8 cellular contexts compared by ENCODE assay signal in the genomic region with DNA sequence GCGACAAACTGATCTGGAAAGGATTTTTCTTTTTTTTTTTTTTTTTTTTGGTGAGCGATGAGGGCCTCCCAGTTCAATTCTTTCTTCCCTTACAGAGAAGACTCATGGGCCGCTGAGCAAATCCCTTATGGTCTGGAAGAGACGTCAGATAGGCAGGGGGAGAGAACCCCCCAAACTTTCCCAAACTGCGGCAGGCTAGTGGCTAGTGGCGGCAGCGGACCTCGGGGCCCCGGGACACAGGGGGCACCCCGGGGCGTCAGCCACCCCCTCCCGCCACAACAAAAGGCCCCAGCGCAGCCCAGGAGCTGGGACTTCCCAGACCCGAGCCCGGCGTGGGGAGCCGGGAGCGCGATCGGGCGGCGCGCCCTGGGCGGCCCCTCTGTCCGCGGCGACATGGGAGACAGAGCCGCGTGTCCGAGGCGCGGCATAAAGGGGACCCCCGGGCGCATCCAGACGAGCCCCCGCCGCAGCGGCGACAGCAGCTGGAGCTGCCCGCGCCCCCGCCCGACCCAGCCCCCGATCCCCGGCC. TPM values are rescaled to one million over a fixed set of nuclear protein-coding genes. Genes with fewer than 3 reads are reported as not detected.
DNase-seq lines count a peak whose midpoint lies in the region; ATAC-seq and TF ChIP-seq lines count a peak whose summit lies in the region.

No MANE protein-coding gene starts in this region.

- H3K4me3 ChIP-seq in right lobe of liver: peak overlapping the region; percentile 53 to 62 (median 62)

- peak overlapping the region; percentile 63 to 90 for H3K27ac Mint-ChIP-seq in stimulated activated naive CD8-positive, alpha-beta T cell treated with anti-CD3 and anti-CD28 coated beads, Interleukin-15, amount 100 ng/mL, for 72 hours

- TF ChIP-seq POLR2A in right lobe of liver (IDR thresholded peaks at IDR 0.05): no peak

- no peaks in the 10 kb centered on the region for H3K9me3 Mint-ChIP-seq in stimulated activated naive CD8-positive, alpha-beta T cell treated with anti-CD3 and anti-CD28 coated beads, Interleukin-15, amount 100 ng/mL, for 72 hours

- intact Hi-C loops in right lobe of liver (cut with DNase I): loop anchor here (2.0 to 5.0 kb wide), 3 partner anchors 107 to 163 kb away; no protein-coding TSS in a partner anchor

- no peaks in the 10 kb centered on the region for H3K36me3 ChIP-seq in right lobe of liver

- WGBS in right lobe of liver (ENCODE audit: insufficient coverage, low coverage, low lambda C conversion rate, missing lambda C conversion rate): 3% methylated on average over 10 of the region's 45 CpGs

- H3K4me3 Mint-ChIP-seq in stimulated activated naive CD8-positive, alpha-beta T cell treated with anti-CD3 and anti-CD28 coated beads, Interleukin-15, amount 100 ng/mL, for 72 hours: peak overlapping the region; percentile 81 to 84

- H3K4me1 Mint-ChIP-seq in stimulated activated naive CD8-positive, alpha-beta T cell treated with anti-CD3 and anti-CD28 coated beads, Interleukin-15, amount 100 ng/mL, for 72 hours: peaks cover 12% of the 10 kb centered on the region

- no peak for TF ChIP-seq CTCF in right lobe of liver (IDR thresholded peaks at IDR 0.05)

- no peaks in the 10 kb centered on the region for H3K9me3 ChIP-seq in right lobe of liver

- DNase-seq in 8988T (peak; percentile 65), T follicular helper cell (ENCODE audit: low read depth) (peak; percentile 2), cerebellum (ENCODE audit: low spot score) (peak; percentile 36), right lobe of liver (peak in 1 of 3 donors; percentile 33), NCI-H187 (lab: John Stamatoyannopoulos, UW) (no peak)
- DNase-seq in stimulated activated naive CD8-positive, alpha-beta T cell treated with anti-CD3 and anti-CD28 coated beads, Interleukin-15, amount 100 ng/mL, for 72 hours: peak; percentile 25 to 48

- ATAC-seq in GM19324 (IDR thresholded peaks at IDR 0.05; ENCODE audit: low FRiP score, unreplicated experiment) (peak; percentile 19), right lobe of liver (peak; percentile 40 to 63 (median 47)), GM21390 (IDR thresholded peaks at IDR 0.05; ENCODE audit: unreplicated experiment) (no peak)
- peak; percentile 57 for ATAC-seq in stimulated activated naive CD8-positive, alpha-beta T cell treated with anti-CD3 and anti-CD28 coated beads, Interleukin-15, amount 100 ng/mL, for 72 hours

- H3K27ac ChIP-seq in right lobe of liver: peak overlapping the region; percentile 47 to 60 (median 55)

- H3K27me3 Mint-ChIP-seq in stimulated activated naive CD8-positive, alpha-beta T cell treated with anti-CD3 and anti-CD28 coated beads, Interleukin-15, amount 100 ng/mL, for 72 hours: peaks cover 69% of the 10 kb centered on the region

- no peaks in the 10 kb centered on the region for H3K27me3 ChIP-seq in right lobe of liver

- no peaks in the 10 kb centered on the region for H3K4me1 ChIP-seq in right lobe of liver

RNA-seq across cellular contexts. Expression of a gene that starts 0.8 kb away (rescaled TPM):
- 29.7 TPM for total RNA-seq in cerebellum
- total RNA-seq in right lobe of liver: 10 to 100 TPM in 4 of 6 experiments, 1 to 10 TPM in 2; 6.1 to 12.1 (median 10.3) TPM

Comparison
In these comparisons a context has a peak if more than half of its experiments do, and no peak if none do; other contexts are left out.
1. DNase-seq: peak in 8988T (single experiment), T follicular helper cell (single experiment), cerebellum (single experiment) and stimulated activated naive CD8-positive, alpha-beta T cell treated with anti-CD3 and anti-CD28 coated beads, Interleukin-15, amount 100 ng/mL, for 72 hours (2 of 2); none in NCI-H187 (0 of 2).